Comparison of ENCODE assay signal across 1 cellular context in the genomic region with DNA sequence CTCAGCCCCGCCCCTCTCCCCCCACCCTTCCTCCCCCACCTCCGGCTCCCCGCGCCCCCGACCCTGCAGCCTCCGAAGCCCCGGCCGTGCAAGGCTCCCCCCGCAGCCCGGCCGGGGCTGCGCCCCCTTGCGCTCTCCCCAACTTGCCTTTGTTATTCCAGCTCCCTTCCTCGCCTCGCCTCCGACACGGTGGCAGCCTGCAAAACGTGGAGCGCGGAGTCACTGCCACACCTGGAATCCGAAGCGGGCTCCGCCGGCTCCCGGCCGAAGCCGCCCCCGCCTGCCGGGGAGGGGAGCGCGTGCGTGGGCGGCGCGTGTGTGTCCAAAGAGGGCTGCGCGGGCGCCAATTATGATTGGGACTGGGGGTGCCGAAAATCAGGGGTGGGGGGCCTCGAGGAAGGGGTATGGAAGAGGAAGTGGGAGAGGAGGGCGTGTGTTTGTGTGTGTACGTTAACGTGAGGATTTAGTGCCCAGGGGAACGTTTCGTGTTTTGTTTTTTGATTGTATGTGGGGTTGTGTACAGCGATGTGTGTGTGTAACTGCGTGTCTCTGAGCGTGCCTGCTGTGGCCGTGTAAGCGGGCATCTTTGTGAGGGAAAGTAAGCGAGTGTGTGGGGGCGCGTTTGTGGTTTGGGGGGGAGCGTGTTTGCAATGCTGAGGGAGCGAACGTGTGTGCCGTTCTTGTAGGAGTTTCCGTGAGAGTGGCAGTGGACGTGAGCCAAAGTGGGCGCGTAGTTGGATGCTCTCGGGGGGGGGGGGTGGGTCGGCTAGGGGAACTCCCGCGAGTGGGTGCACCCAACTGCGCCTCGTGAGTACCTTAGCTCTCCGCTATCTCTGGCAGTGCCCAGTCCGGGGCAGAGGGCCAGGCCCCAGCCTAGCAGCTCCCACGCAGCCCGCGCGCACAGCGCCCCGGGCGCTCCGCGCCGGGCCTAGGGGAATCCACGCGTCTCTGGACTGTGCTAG.
TF ChIP-seq lines count a peak whose summit lies in the region.

No MANE protein-coding gene starts in this region.

TF ChIP-seq in WTC11, 78 proteins besides CTCF, POLR2A, EP300 and RAD21 (continued from another document and continues in another):
- TF ChIP-seq NFATC4 (CRISPR knock-in tag; IDR thresholded peaks at IDR 0.05) (no peak), ZBTB21 (CRISPR knock-in tag; IDR thresholded peaks at IDR 0.05; ENCODE audit: borderline replicate concordance) (no peak), ATF1 (CRISPR knock-in tag; IDR thresholded peaks at IDR 0.05) (no peak), PRRX2 (CRISPR knock-in tag; IDR thresholded peaks at IDR 0.05) (no peak), CREM (CRISPR knock-in tag; IDR thresholded peaks at IDR 0.05) (no peak), ZNF396 (CRISPR knock-in tag; IDR thresholded peaks at IDR 0.05; ENCODE audit: borderline replicate concordance) (no peak), ZNF219 (CRISPR knock-in tag; IDR thresholded peaks at IDR 0.05; ENCODE audit: borderline replicate concordance) (no peak), KAT7 (CRISPR knock-in tag; IDR thresholded peaks at IDR 0.05; ENCODE audit: borderline replicate concordance) (no peak), FOXK1 (CRISPR knock-in tag; IDR thresholded peaks at IDR 0.05) (peak; percentile 86), ELF4 (CRISPR knock-in tag; IDR thresholded peaks at IDR 0.05; ENCODE audit: low read depth) (no peak), ESRRA (CRISPR knock-in tag; IDR thresholded peaks at IDR 0.05; ENCODE audit: borderline replicate concordance) (no peak), IRF2 (CRISPR knock-in tag; IDR thresholded peaks at IDR 0.05; ENCODE audit: borderline replicate concordance, low read depth) (no peak), SMAD4 (CRISPR knock-in tag; IDR thresholded peaks at IDR 0.05) (no peak), JAZF1 (CRISPR knock-in tag; IDR thresholded peaks at IDR 0.05) (no peak), FOXJ3 (CRISPR knock-in tag; IDR thresholded peaks at IDR 0.05; ENCODE audit: borderline replicate concordance) (no peak), ZNF317 (CRISPR knock-in tag; IDR thresholded peaks at IDR 0.05; ENCODE audit: borderline replicate concordance, low read depth) (no peak), ZNF416 (CRISPR knock-in tag; IDR thresholded peaks at IDR 0.05) (no peak), RELA (CRISPR knock-in tag; IDR thresholded peaks at IDR 0.05; ENCODE audit: borderline replicate concordance) (no peak)
- TF ChIP-seq, protein P1, sequence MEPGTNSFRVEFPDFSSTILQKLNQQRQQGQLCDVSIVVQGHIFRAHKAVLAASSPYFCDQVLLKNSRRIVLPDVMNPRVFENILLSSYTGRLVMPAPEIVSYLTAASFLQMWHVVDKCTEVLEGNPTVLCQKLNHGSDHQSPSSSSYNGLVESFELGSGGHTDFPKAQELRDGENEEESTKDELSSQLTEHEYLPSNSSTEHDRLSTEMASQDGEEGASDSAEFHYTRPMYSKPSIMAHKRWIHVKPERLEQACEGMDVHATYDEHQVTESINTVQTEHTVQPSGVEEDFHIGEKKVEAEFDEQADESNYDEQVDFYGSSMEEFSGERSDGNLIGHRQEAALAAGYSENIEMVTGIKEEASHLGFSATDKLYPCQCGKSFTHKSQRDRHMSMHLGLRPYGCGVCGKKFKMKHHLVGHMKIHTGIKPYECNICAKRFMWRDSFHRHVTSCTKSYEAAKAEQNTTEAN (CRISPR knock-in tag; IDR thresholded peaks at IDR 0.05) = peak; percentile 73; the same call in 1 of the 2 replicates
- TF ChIP-seq, protein P2, sequence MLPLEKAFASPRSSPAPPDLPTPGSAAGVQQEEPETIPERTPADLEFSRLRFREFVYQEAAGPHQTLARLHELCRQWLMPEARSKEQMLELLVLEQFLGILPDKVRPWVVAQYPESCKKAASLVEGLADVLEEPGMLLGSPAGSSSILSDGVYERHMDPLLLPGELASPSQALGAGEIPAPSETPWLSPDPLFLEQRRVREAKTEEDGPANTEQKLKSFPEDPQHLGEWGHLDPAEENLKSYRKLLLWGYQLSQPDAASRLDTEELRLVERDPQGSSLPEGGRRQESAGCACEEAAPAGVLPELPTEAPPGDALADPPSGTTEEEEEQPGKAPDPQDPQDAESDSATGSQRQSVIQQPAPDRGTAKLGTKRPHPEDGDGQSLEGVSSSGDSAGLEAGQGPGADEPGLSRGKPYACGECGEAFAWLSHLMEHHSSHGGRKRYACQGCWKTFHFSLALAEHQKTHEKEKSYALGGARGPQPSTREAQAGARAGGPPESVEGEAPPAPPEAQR (CRISPR knock-in tag; IDR thresholded peaks at IDR 0.05) = no peak
- TF ChIP-seq, protein P3, sequence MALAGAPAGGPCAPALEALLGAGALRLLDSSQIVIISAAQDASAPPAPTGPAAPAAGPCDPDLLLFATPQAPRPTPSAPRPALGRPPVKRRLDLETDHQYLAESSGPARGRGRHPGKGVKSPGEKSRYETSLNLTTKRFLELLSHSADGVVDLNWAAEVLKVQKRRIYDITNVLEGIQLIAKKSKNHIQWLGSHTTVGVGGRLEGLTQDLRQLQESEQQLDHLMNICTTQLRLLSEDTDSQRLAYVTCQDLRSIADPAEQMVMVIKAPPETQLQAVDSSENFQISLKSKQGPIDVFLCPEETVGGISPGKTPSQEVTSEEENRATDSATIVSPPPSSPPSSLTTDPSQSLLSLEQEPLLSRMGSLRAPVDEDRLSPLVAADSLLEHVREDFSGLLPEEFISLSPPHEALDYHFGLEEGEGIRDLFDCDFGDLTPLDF (CRISPR knock-in tag; IDR thresholded peaks at IDR 0.05) = no peak
- TF ChIP-seq, protein P4, sequence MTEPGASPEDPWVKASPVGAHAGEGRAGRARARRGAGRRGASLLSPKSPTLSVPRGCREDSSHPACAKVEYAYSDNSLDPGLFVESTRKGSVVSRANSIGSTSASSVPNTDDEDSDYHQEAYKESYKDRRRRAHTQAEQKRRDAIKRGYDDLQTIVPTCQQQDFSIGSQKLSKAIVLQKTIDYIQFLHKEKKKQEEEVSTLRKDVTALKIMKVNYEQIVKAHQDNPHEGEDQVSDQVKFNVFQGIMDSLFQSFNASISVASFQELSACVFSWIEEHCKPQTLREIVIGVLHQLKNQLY (CRISPR knock-in tag; IDR thresholded peaks at IDR 0.05) = no peak
- TF ChIP-seq, protein P5, sequence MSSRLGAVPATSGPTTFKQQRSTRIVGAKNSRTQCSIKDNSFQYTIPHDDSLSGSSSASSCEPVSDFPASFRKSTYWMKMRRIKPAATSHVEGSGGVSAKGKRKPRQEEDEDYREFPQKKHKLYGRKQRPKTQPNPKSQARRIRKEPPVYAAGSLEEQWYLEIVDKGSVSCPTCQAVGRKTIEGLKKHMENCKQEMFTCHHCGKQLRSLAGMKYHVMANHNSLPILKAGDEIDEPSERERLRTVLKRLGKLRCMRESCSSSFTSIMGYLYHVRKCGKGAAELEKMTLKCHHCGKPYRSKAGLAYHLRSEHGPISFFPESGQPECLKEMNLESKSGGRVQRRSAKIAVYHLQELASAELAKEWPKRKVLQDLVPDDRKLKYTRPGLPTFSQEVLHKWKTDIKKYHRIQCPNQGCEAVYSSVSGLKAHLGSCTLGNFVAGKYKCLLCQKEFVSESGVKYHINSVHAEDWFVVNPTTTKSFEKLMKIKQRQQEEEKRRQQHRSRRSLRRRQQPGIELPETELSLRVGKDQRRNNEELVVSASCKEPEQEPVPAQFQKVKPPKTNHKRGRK (CRISPR knock-in tag; IDR thresholded peaks at IDR 0.05; ENCODE audit: borderline replicate concordance) = no peak
- TF ChIP-seq, protein P6, sequence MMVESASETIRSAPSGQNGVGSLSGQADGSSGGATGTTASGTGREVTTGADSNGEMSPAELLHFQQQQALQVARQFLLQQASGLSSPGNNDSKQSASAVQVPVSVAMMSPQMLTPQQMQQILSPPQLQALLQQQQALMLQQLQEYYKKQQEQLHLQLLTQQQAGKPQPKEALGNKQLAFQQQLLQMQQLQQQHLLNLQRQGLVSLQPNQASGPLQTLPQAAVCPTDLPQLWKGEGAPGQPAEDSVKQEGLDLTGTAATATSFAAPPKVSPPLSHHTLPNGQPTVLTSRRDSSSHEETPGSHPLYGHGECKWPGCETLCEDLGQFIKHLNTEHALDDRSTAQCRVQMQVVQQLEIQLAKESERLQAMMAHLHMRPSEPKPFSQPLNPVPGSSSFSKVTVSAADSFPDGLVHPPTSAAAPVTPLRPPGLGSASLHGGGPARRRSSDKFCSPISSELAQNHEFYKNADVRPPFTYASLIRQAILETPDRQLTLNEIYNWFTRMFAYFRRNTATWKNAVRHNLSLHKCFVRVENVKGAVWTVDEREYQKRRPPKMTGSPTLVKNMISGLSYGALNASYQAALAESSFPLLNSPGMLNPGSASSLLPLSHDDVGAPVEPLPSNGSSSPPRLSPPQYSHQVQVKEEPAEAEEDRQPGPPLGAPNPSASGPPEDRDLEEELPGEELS (CRISPR knock-in tag; IDR thresholded peaks at IDR 0.05) = no peak
- TF ChIP-seq, protein P7, sequence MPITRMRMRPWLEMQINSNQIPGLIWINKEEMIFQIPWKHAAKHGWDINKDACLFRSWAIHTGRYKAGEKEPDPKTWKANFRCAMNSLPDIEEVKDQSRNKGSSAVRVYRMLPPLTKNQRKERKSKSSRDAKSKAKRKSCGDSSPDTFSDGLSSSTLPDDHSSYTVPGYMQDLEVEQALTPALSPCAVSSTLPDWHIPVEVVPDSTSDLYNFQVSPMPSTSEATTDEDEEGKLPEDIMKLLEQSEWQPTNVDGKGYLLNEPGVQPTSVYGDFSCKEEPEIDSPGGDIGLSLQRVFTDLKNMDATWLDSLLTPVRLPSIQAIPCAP (CRISPR knock-in tag; IDR thresholded peaks at IDR 0.05) = no peak
- TF ChIP-seq, protein P8, sequence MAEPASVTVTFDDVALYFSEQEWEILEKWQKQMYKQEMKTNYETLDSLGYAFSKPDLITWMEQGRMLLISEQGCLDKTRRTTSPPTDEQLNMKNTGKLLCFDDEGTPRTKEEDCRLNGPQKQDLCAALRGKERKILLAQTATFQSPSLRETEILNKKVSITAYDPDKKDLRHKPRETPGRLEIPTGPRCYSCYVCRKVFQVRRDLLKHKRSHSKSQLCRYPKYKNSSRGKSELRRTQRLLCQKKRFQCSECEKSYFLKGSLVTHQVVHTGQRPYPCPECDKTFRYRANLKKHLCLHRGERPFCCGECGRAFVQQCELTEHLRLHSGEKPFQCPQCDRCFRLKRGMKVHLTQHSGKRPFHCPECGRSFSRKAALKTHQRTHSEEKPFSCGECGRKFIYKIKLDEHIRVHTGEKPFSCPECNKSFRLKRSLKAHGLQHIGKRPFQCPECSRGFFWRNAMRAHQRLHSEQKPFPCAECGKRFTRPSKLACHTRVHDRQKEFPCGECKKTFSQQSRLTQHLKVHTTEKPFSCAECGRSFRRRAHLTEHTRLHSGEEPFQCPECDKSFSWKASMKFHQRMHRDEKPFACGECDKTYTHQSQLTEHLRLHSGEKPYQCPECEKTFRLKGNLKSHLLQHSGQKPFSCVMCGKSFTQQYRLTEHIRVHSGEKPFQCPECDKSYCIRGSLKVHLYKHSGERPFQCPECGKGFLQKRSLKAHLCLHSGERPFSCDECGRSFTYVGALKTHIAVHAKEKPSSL (CRISPR knock-in tag; conservative IDR thresholded peaks at IDR 0.05) = no peak
- TF ChIP-seq, protein P9, sequence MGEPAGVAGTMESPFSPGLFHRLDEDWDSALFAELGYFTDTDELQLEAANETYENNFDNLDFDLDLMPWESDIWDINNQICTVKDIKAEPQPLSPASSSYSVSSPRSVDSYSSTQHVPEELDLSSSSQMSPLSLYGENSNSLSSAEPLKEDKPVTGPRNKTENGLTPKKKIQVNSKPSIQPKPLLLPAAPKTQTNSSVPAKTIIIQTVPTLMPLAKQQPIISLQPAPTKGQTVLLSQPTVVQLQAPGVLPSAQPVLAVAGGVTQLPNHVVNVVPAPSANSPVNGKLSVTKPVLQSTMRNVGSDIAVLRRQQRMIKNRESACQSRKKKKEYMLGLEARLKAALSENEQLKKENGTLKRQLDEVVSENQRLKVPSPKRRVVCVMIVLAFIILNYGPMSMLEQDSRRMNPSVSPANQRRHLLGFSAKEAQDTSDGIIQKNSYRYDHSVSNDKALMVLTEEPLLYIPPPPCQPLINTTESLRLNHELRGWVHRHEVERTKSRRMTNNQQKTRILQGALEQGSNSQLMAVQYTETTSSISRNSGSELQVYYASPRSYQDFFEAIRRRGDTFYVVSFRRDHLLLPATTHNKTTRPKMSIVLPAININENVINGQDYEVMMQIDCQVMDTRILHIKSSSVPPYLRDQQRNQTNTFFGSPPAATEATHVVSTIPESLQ (CRISPR knock-in tag; IDR thresholded peaks at IDR 0.05) = no peak
- TF ChIP-seq, protein P10, sequence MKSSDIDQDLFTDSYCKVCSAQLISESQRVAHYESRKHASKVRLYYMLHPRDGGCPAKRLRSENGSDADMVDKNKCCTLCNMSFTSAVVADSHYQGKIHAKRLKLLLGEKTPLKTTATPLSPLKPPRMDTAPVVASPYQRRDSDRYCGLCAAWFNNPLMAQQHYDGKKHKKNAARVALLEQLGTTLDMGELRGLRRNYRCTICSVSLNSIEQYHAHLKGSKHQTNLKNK (CRISPR knock-in tag; IDR thresholded peaks at IDR 0.05) = no peak
- TF ChIP-seq, protein P11, sequence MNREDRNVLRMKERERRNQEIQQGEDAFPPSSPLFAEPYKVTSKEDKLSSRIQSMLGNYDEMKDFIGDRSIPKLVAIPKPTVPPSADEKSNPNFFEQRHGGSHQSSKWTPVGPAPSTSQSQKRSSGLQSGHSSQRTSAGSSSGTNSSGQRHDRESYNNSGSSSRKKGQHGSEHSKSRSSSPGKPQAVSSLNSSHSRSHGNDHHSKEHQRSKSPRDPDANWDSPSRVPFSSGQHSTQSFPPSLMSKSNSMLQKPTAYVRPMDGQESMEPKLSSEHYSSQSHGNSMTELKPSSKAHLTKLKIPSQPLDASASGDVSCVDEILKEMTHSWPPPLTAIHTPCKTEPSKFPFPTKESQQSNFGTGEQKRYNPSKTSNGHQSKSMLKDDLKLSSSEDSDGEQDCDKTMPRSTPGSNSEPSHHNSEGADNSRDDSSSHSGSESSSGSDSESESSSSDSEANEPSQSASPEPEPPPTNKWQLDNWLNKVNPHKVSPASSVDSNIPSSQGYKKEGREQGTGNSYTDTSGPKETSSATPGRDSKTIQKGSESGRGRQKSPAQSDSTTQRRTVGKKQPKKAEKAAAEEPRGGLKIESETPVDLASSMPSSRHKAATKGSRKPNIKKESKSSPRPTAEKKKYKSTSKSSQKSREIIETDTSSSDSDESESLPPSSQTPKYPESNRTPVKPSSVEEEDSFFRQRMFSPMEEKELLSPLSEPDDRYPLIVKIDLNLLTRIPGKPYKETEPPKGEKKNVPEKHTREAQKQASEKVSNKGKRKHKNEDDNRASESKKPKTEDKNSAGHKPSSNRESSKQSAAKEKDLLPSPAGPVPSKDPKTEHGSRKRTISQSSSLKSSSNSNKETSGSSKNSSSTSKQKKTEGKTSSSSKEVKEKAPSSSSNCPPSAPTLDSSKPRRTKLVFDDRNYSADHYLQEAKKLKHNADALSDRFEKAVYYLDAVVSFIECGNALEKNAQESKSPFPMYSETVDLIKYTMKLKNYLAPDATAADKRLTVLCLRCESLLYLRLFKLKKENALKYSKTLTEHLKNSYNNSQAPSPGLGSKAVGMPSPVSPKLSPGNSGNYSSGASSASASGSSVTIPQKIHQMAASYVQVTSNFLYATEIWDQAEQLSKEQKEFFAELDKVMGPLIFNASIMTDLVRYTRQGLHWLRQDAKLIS (CRISPR knock-in tag; IDR thresholded peaks at IDR 0.05; ENCODE audit: borderline replicate concordance) = no peak
- TF ChIP-seq, protein P12, sequence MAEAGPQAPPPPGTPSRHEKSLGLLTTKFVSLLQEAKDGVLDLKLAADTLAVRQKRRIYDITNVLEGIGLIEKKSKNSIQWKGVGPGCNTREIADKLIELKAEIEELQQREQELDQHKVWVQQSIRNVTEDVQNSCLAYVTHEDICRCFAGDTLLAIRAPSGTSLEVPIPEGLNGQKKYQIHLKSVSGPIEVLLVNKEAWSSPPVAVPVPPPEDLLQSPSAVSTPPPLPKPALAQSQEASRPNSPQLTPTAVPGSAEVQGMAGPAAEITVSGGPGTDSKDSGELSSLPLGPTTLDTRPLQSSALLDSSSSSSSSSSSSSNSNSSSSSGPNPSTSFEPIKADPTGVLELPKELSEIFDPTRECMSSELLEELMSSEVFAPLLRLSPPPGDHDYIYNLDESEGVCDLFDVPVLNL (CRISPR knock-in tag; IDR thresholded peaks at IDR 0.05; ENCODE audit: borderline replicate concordance, low read depth) = no peak
